Comparison of ENCODE assay signal across 25 cellular contexts in genomic region chr13:68808456-68808855, GRCh38.
"Had no signal": no experiment of that assay in that cellular context is flagged by ENCODE, and none has a peak within 500 bp of the region (broad histone marks: within the 10 kb centered on the region; RNA-seq: fewer than 3 reads in every experiment).

No MANE protein-coding gene starts in this region.

- H3K9me3 Mint-ChIP-seq: stimulated activated naive B cell treated with anti-CD40 and anti-IgM and Interleukin-4, amounts not matched to agents 10 μg/mL and 1 μg/mL and 100 μg/mL, for 72 hours had no signal

- H3K27ac Mint-ChIP-seq: naive thymus-derived CD4-positive, alpha-beta T cell; natural killer cell treated with Interleukin-12 subunit alpha and Interleukin-12 subunit beta and Interleukin-15 and Interleukin-18, amount 100 ng/mL, for 72 hours; progenitor cell of endocrine pancreas; stimulated activated naive B cell treated with anti-CD40 and anti-IgM and Interleukin-4, amounts not matched to agents 10 μg/mL and 1 μg/mL and 100 μg/mL, for 72 hours had no signal

- H3K36me3 Mint-ChIP-seq: naive thymus-derived CD4-positive, alpha-beta T cell; natural killer cell treated with Interleukin-12 subunit alpha and Interleukin-12 subunit beta and Interleukin-15 and Interleukin-18, amount 100 ng/mL, for 72 hours; stimulated activated naive B cell treated with anti-CD40 and anti-IgM and Interleukin-4, amounts not matched to agents 10 μg/mL and 1 μg/mL and 100 μg/mL, for 72 hours had no signal

- H3K4me3 Mint-ChIP-seq: naive thymus-derived CD4-positive, alpha-beta T cell; natural killer cell treated with Interleukin-12 subunit alpha and Interleukin-12 subunit beta and Interleukin-15 and Interleukin-18, amount 100 ng/mL, for 72 hours; stimulated activated naive B cell treated with anti-CD40 and anti-IgM and Interleukin-4, amounts not matched to agents 10 μg/mL and 1 μg/mL and 100 μg/mL, for 72 hours had no signal

- H3K4me3 ChIP-seq: left ventricle myocardium inferior, lung, mucosa of descending colon, ovary, right atrium auricular region, right lobe of liver, smooth muscle cell, stomach, testis, thyroid gland, transverse colon, upper lobe of left lung had no signal

- DNase-seq: hippocampal formation; kidney; left ventricle myocardium inferior; mesendoderm; midbrain; mucosa of descending colon; naive thymus-derived CD4-positive, alpha-beta T cell; ovary; right lobe of liver; stimulated activated CD4-positive, alpha-beta T cell treated with anti-CD3 and anti-CD28 coated beads, Interleukin-12 subunit alpha, Interleukin-12 subunit beta, amount 100 ng/mL, for 4 hours; stimulated activated CD4-positive, alpha-beta T cell treated with anti-CD3 and anti-CD28 coated beads, Interleukin-15, amount 100 ng/mL, for 24 hours; stimulated activated CD4-positive, alpha-beta T cell treated with anti-CD3 and anti-CD28 coated beads, Interleukin-2, amount 100 ng/mL, for 24 hours; stimulated activated CD4-positive, alpha-beta T cell treated with anti-CD3 and anti-CD28 coated beads, Interleukin-4, amount 100 ng/mL, for 1 hour; stimulated activated naive B cell treated with anti-CD40 and anti-IgM and Interleukin-4, amounts not matched to agents 10 μg/mL and 1 μg/mL and 100 μg/mL, for 72 hours; stimulated activated naive CD8-positive, alpha-beta T cell treated with anti-CD3 and anti-CD28 coated beads, Interleukin-15, Interleukin-2, amounts not matched to agents 100 U/mL and 50 U/mL, for 24 hours; stomach; testis; thyroid gland; transverse colon had no signal

- ATAC-seq: mucosa of descending colon; naive thymus-derived CD4-positive, alpha-beta T cell; natural killer cell treated with Interleukin-12 subunit alpha and Interleukin-12 subunit beta and Interleukin-15 and Interleukin-18, amount 100 ng/mL, for 72 hours; right lobe of liver; stimulated activated naive B cell treated with anti-CD40 and anti-IgM and Interleukin-4, amounts not matched to agents 10 μg/mL and 1 μg/mL and 100 μg/mL, for 72 hours; stimulated activated naive CD8-positive, alpha-beta T cell treated with anti-CD3 and anti-CD28 coated beads, Interleukin-15, Interleukin-2, amounts not matched to agents 100 U/mL and 50 U/mL, for 24 hours had no signal

- H3K27me3 Mint-ChIP-seq: naive thymus-derived CD4-positive, alpha-beta T cell; natural killer cell treated with Interleukin-12 subunit alpha and Interleukin-12 subunit beta and Interleukin-15 and Interleukin-18, amount 100 ng/mL, for 72 hours; progenitor cell of endocrine pancreas; stimulated activated naive B cell treated with anti-CD40 and anti-IgM and Interleukin-4, amounts not matched to agents 10 μg/mL and 1 μg/mL and 100 μg/mL, for 72 hours had no signal

- H3K4me1 Mint-ChIP-seq: naive thymus-derived CD4-positive, alpha-beta T cell; stimulated activated naive B cell treated with anti-CD40 and anti-IgM and Interleukin-4, amounts not matched to agents 10 μg/mL and 1 μg/mL and 100 μg/mL, for 72 hours had no signal
